28 cellular contexts compared by ENCODE assay signal in genomic region chr22:43331698-43332097, GRCh38. TPM values are rescaled to one million over a fixed set of nuclear protein-coding genes. Genes with fewer than 3 reads are reported as not detected.
"Had no signal": no experiment of that assay in that cellular context is flagged by ENCODE, and none has a peak within 500 bp of the region (broad histone marks: within the 10 kb centered on the region; RNA-seq: fewer than 3 reads in every experiment).

No MANE protein-coding gene starts in this region.

- H2AFZ ChIP-seq: parathyroid adenoma had no signal

- DNase-seq: nephron progenitor cell; occipital lobe; ovary; psoas muscle; right cardiac atrium; right lobe of liver; sigmoid colon; spleen; stimulated activated CD4-positive, alpha-beta T cell treated with anti-CD3 and anti-CD28 coated beads, Interleukin-12 subunit alpha, Interleukin-12 subunit beta, amount 100 ng/mL, for 4 hours; stimulated activated CD4-positive, alpha-beta T cell treated with anti-CD3 and anti-CD28 coated beads, Interleukin-1b, Interleukin-23, amount 100 ng/mL, for 48 hours; stimulated activated CD4-positive, alpha-beta T cell treated with anti-CD3 and anti-CD28 coated beads, Interleukin-4, amount 100 ng/mL, for 1 hour; stimulated activated CD4-positive, alpha-beta T cell treated with anti-CD3 and anti-CD28 coated beads, Interleukin-4, amount 100 ng/mL, for 4 hours; stimulated activated CD8-positive, alpha-beta memory T cell treated with anti-CD3 and anti-CD28 coated beads, Interleukin-4, amount 100 ng/mL, for 48 hours; stimulated activated naive CD4-positive, alpha-beta T cell; stimulated activated naive CD8-positive, alpha-beta T cell treated with anti-CD3 and anti-CD28 coated beads, Interleukin-15, amount 100 ng/mL, for 72 hours; stimulated activated naive CD8-positive, alpha-beta T cell treated with anti-CD3 and anti-CD28 coated beads, Interleukin-15, Interleukin-2, amounts not matched to agents 100 U/mL and 50 U/mL, for 24 hours; substantia nigra; testis; tibial artery; transverse colon; upper lobe of right lung had no signal

- H3K9me3 ChIP-seq: ovary, psoas muscle, right lobe of liver, sigmoid colon, spleen, suprapubic skin, testis, tibial artery, transverse colon, upper lobe of right lung, vagina had no signal

- H3K36me3 ChIP-seq: ovary, right lobe of liver, sigmoid colon, spleen, suprapubic skin, tibial artery, transverse colon, upper lobe of right lung, vagina had no signal

- H3K27ac ChIP-seq: ovary, parathyroid adenoma, psoas muscle, right lobe of liver, sigmoid colon, spleen, suprapubic skin, testis, tibial artery, transverse colon, upper lobe of right lung, vagina had no signal

- ATAC-seq: naive thymus-derived CD8-positive, alpha-beta T cell; natural killer cell treated with Interleukin-12 subunit alpha and Interleukin-12 subunit beta and Interleukin-15 and Interleukin-18, amount 100 ng/mL, for 72 hours; psoas muscle; right cardiac atrium; right lobe of liver; stimulated activated memory B cell treated with anti-CD40 and anti-IgM and Interleukin-4, amounts not matched to agents 10 μg/mL and 1 μg/mL and 100 μg/mL, for 72 hours; stimulated activated naive CD8-positive, alpha-beta T cell treated with anti-CD3 and anti-CD28 coated beads, Interleukin-15, amount 100 ng/mL, for 72 hours; stimulated activated naive CD8-positive, alpha-beta T cell treated with anti-CD3 and anti-CD28 coated beads, Interleukin-15, Interleukin-2, amounts not matched to agents 100 U/mL and 50 U/mL, for 24 hours; upper lobe of right lung had no signal

- H3K4me3 ChIP-seq: ovary, psoas muscle, right lobe of liver, sigmoid colon, smooth muscle cell, spleen, suprapubic skin, testis, tibial artery, transverse colon, upper lobe of right lung, vagina had no signal

- H3K4me1 ChIP-seq: parathyroid adenoma, psoas muscle, right lobe of liver, sigmoid colon, suprapubic skin, testis, tibial artery, transverse colon, upper lobe of right lung, vagina had no signal

- H3K27me3 ChIP-seq: ovary, right lobe of liver, sigmoid colon, testis, transverse colon, upper lobe of right lung, vagina had no signal

- H3K9ac ChIP-seq: parathyroid adenoma had no signal

- H3K79me2 ChIP-seq: parathyroid adenoma had no signal

RNA-seq across cellular contexts. Expression of gene SCUBE1, which starts 11.5 kb away (rescaled TPM):
- total RNA-seq: naive thymus-derived CD8-positive, alpha-beta T cell had no signal
- polyA plus RNA-seq: naive thymus-derived CD8-positive, alpha-beta T cell had no signal
